In genomic region chr9:36470891-36471290, GRCh38 we compare ENCODE assay signal across 8 cellular contexts.
DNase-seq lines count a peak whose midpoint lies in the region; ATAC-seq and TF ChIP-seq lines count a peak whose summit lies in the region.

No MANE protein-coding gene starts in this region.

- DNase-seq in AG04449 (ENCODE audit: low read depth, low spot score): no peak
- peak; percentile 59 for DNase-seq in dedifferentiated amniotic fluid mesenchymal stem cell (ENCODE audit: extremely low spot score)
- peak; percentile 72 to 84 (median 76) for DNase-seq in mucosa of descending colon
- DNase-seq in PC-3: no peak

- no peak for TF ChIP-seq CTCF in AG04449 (IDR thresholded peaks at IDR 0.05; ENCODE audit: insufficient read depth, low read length, missing control alignments)
- TF ChIP-seq CTCF in mucosa of descending colon (IDR thresholded peaks at IDR 0.05): no peak
- TF ChIP-seq CTCF in PC-3 (conservative IDR thresholded peaks at IDR 0.05; ENCODE audit: low read depth, low read length): no peak

- CTCF ChIA-PET in AG04449 (lab: Yijun Ruan, JAX): interaction anchor here (0.7 to 2.4 kb wide), 5 partner anchors 9 to 85 kb away, joined by 3 to 10 read pairs (median 4); no protein-coding TSS in a partner anchor
- CTCF ChIA-PET in PC-3 (lab: Charles Lee): no interaction called here

- no peaks in the 10 kb centered on the region for H4K20me1 ChIP-seq in PC-3 (ENCODE audit: low read length)

- no peaks in the 10 kb centered on the region for H3F3A ChIP-seq in PC-3 (ENCODE audit: low read length, unreplicated experiment)

- H3K9ac ChIP-seq in stomach smooth muscle (ENCODE audit: low read length in 2 of 2): peak overlapping the region; percentile 30 to 68
- no peak overlapping the region for H3K9ac ChIP-seq in PC-3 (ENCODE audit: low read length)

- H3K36me3 ChIP-seq in mucosa of descending colon (ENCODE audit: low read depth) (no peaks in the 10 kb centered on the region), stomach smooth muscle (ENCODE audit: control insufficient read depth in 2 of 2, insufficient read depth in 2 of 2, low read length in 2 of 2) (no peaks in the 10 kb centered on the region), PC-3 (ENCODE audit: low read depth, low read length) (no peaks in the 10 kb centered on the region)

- no peak overlapping the region for H2AFZ ChIP-seq in PC-3 (ENCODE audit: low read length)

- no TSS peak for BruUV-seq in PC-3 (replicated peaks; lab: Mats Ljungman, UMichigan)

- H3K4me1 ChIP-seq in mucosa of descending colon (ENCODE audit: low read depth): peaks cover 36% of the 10 kb centered on the region
- H3K4me1 ChIP-seq in stomach smooth muscle (ENCODE audit: control insufficient read depth, insufficient read depth, low read length): peaks cover 4% of the 10 kb centered on the region
- H3K4me1 ChIP-seq in PC-3 (ENCODE audit: insufficient read depth, low read length): no peaks in the 10 kb centered on the region

- ATAC-seq in GM19324 (IDR thresholded peaks at IDR 0.05; ENCODE audit: low FRiP score, unreplicated experiment): peak; percentile 77
- ATAC-seq in HG03520 (IDR thresholded peaks at IDR 0.05; ENCODE audit: unreplicated experiment): peak; percentile 90
- peak; percentile 96 to 99 for ATAC-seq in activated CD4-positive, CD25-positive, alpha-beta regulatory T cell treated with anti-CD3 and anti-CD28 coated beads, Interleukin-2, amount 50 U/mL, for 24 hours
- peak; percentile 97 for ATAC-seq in mucosa of descending colon
- no peak for ATAC-seq in PC-3

- POLR2A ChIA-PET in AG04449 (lab: Yijun Ruan, JAX): no interaction called here
- POLR2A ChIA-PET in PC-3 (lab: Charles Lee; ENCODE audit: unreplicated experiment): no interaction called here

- no peak overlapping the region for H3K4me2 ChIP-seq in PC-3 (ENCODE audit: low read length)

- no peaks in the 10 kb centered on the region for H3K79me2 ChIP-seq in PC-3 (ENCODE audit: low read length)

- H3K27me3 ChIP-seq in stomach smooth muscle (ENCODE audit: control insufficient read depth in 1 of 2, insufficient read depth in 2 of 2, low read length in 2 of 2): no peaks in the 10 kb centered on the region
- H3K27me3 ChIP-seq in PC-3 (ENCODE audit: low read length): no peaks in the 10 kb centered on the region

- peak overlapping the region; percentile 60 for H3K27ac ChIP-seq in stomach smooth muscle (ENCODE audit: low read length)
- no peak overlapping the region for H3K27ac ChIP-seq in PC-3 (ENCODE audit: low read length)

- H3K4me3 ChIP-seq in AG04449 (ENCODE audit: low read depth, low read length) (peak overlapping the region; percentile 6), mucosa of descending colon (no peak overlapping the region), stomach smooth muscle (ENCODE audit: low read length in 2 of 2) (peak overlapping the region; percentile 45 to 69), PC-3 (ENCODE audit: low read length) (no peak overlapping the region)

- intact Hi-C loops in mucosa of descending colon (cut with DNase I, micrococcal nuclease): no loop called here
- intact Hi-C loops in PC-3 (cut with micrococcal nuclease): no loop called here

- no peaks in the 10 kb centered on the region for H3K9me3 ChIP-seq in mucosa of descending colon
- H3K9me3 ChIP-seq in stomach smooth muscle (ENCODE audit: control insufficient read depth in 2 of 2, low read length in 2 of 2): no peaks in the 10 kb centered on the region
- no peaks in the 10 kb centered on the region for H3K9me3 ChIP-seq in PC-3 (ENCODE audit: low read length)

- H3K9me2 ChIP-seq in PC-3 (replicated peaks; ENCODE audit: low read length): no peaks in the 10 kb centered on the region

Comparison
In these comparisons a context has a peak if more than half of its experiments do, and no peak if none do; other contexts are left out.
1. DNase-seq: peak in dedifferentiated amniotic fluid mesenchymal stem cell (single experiment) and mucosa of descending colon (3 of 3); none in AG04449 (single experiment) and PC-3 (single experiment).
2. H3K4me3 ChIP-seq: peak in AG04449 (single experiment) and stomach smooth muscle (2 of 2); none in mucosa of descending colon (single experiment) and PC-3 (single experiment).